20 cellular contexts compared by ENCODE assay signal in the genomic region with DNA sequence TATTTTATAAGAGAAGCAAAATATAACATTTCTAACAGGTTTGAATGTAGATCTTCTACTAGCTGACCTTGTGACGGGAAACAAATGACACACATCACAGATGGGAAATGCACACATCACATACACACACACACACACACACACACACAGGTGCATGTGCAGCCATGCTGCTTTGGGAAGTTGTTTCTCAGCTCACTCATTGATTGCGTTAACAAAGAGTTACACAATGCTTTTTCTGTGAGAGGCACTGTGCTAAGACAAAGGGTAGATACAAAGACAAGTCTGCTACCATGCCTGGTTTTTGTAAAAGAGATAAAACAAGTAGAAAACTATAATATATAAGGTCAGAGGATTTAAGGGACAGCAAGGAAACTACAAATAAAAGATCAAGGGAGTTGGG.
DNase-seq lines count a peak whose midpoint lies in the region; ATAC-seq and TF ChIP-seq lines count a peak whose summit lies in the region.
"Had no signal": no experiment of that assay in that cellular context is flagged by ENCODE, and none has a peak within 500 bp of the region (broad histone marks: within the 10 kb centered on the region; RNA-seq: fewer than 3 reads in every experiment).

No MANE protein-coding gene starts in this region.

- no peak for TF ChIP-seq POLR2A in NB4 (IDR thresholded peaks at IDR 0.05; ENCODE audit: extremely low read depth, insufficient read length)

- no peak overlapping the region for H3K4me3 ChIP-seq in HL-60 (replicated peaks; ENCODE audit: insufficient read depth, low read length)
- H3K4me3 ChIP-seq in NB4 (ENCODE audit: low read depth, low read length), result no peak overlapping the region
- H3K4me3 ChIP-seq in epithelial cell of esophagus (ENCODE audit: low read length), result no peak overlapping the region
- H3K4me3 ChIP-seq: GM12878 had no signal

- DNase-seq in HL-60 (ENCODE audit: low read depth in 1 of 2, low spot score in 1 of 2) (peak; percentile 8 to 24), NB4 (ENCODE audit: low read depth) (peak; percentile 12), epithelial cell of esophagus (ENCODE audit: low read depth) (peak; percentile 5), NCI-H2196 treated with DMSO at 0.1 percent for 48 hours (lab: John Stamatoyannopoulos, UW; ENCODE audit: unreplicated experiment) (no peak)
- DNase-seq in effector CD4-positive, alpha-beta T cell, result no peak
- DNase-seq: ACHN; BE2C; C1 segment of cervical spinal cord; CD4-positive, CD25-positive, alpha-beta regulatory T cell; CD8-positive, alpha-beta memory T cell; COR-L47; DMS 273 treated with DMSO at 0.1 percent for 48 hours; DMS53; DND-41; EL; H7; HFFc6 had no signal

- H3K27ac ChIP-seq in HL-60 (replicated peaks), result no peak overlapping the region

- no peak for ATAC-seq in HG03045 (IDR thresholded peaks at IDR 0.05; ENCODE audit: unreplicated experiment)
- ATAC-seq: GM12878, HCT116 had no signal

- H3K27me3 ChIP-seq in HL-60 (ENCODE audit: insufficient read depth, poor library complexity, severe bottlenecking), result no peaks in the 10 kb centered on the region

- TF ChIP-seq CTCF in HL-60 (IDR thresholded peaks at IDR 0.05; ENCODE audit: insufficient read depth, low read length) (no peak), NB4 (IDR thresholded peaks at IDR 0.05; ENCODE audit: low read depth, low read length) (no peak), epithelial cell of esophagus (IDR thresholded peaks at IDR 0.05; ENCODE audit: insufficient read depth, low read depth, low read length, missing control alignments) (no peak)

Comparison
In these comparisons a context has a peak if more than half of its experiments do, and no peak if none do; other contexts are left out.
1. DNase-seq: peak in HL-60 (2 of 2), NB4 (single experiment) and epithelial cell of esophagus (single experiment); none in NCI-H2196 treated with DMSO at 0.1 percent for 48 hours (single experiment) and effector CD4-positive, alpha-beta T cell (single experiment).